ENCODE assay signal across 3 cellular contexts in genomic region chr1:202176949-202177927, GRCh38.
TF ChIP-seq lines count a peak whose summit lies in the region.

No MANE protein-coding gene starts in this region.

TF ChIP-seq in A549, 52 proteins besides CTCF, POLR2A, EP300 and RAD21:
- TF ChIP-seq ZNF302 (CRISPR knock-in tag; IDR thresholded peaks at IDR 0.05) (no peak), BHLHE40 (IDR thresholded peaks at IDR 0.05; ENCODE audit: low read depth, low read length) (no peak), CHD2 (IDR thresholded peaks at IDR 0.05; ENCODE audit: low read length, partially characterized antibody) (no peak), NFE2L2 (conservative IDR thresholded peaks at IDR 0.05; ENCODE audit: low read length) (no peak), MAX (IDR thresholded peaks at IDR 0.05) (no peak), ZFP36 (IDR thresholded peaks at IDR 0.05; ENCODE audit: borderline replicate concordance, partially characterized antibody) (no peak), MYC (IDR thresholded peaks at IDR 0.05; ENCODE audit: borderline replicate concordance, low read length) (no peak), PHF8 (IDR thresholded peaks at IDR 0.05; ENCODE audit: borderline replicate concordance, low read depth) (no peak), RARB (CRISPR knock-in tag; IDR thresholded peaks at IDR 0.05) (no peak), MAZ (IDR thresholded peaks at IDR 0.05; ENCODE audit: borderline replicate concordance, low read depth, low read length) (no peak)
- TF ChIP-seq, protein P1, sequence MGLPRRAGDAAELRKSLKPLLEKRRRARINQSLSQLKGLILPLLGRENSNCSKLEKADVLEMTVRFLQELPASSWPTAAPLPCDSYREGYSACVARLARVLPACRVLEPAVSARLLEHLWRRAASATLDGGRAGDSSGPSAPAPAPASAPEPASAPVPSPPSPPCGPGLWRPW (IDR thresholded peaks at IDR 0.05): no peak
- TF ChIP-seq, protein P2, sequence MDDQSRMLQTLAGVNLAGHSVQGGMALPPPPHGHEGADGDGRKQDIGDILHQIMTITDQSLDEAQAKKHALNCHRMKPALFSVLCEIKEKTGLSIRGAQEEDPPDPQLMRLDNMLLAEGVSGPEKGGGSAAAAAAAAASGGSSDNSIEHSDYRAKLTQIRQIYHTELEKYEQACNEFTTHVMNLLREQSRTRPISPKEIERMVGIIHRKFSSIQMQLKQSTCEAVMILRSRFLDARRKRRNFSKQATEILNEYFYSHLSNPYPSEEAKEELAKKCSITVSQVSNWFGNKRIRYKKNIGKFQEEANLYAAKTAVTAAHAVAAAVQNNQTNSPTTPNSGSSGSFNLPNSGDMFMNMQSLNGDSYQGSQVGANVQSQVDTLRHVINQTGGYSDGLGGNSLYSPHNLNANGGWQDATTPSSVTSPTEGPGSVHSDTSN (IDR thresholded peaks at IDR 0.05): no peak
- TF ChIP-seq, protein P3, sequence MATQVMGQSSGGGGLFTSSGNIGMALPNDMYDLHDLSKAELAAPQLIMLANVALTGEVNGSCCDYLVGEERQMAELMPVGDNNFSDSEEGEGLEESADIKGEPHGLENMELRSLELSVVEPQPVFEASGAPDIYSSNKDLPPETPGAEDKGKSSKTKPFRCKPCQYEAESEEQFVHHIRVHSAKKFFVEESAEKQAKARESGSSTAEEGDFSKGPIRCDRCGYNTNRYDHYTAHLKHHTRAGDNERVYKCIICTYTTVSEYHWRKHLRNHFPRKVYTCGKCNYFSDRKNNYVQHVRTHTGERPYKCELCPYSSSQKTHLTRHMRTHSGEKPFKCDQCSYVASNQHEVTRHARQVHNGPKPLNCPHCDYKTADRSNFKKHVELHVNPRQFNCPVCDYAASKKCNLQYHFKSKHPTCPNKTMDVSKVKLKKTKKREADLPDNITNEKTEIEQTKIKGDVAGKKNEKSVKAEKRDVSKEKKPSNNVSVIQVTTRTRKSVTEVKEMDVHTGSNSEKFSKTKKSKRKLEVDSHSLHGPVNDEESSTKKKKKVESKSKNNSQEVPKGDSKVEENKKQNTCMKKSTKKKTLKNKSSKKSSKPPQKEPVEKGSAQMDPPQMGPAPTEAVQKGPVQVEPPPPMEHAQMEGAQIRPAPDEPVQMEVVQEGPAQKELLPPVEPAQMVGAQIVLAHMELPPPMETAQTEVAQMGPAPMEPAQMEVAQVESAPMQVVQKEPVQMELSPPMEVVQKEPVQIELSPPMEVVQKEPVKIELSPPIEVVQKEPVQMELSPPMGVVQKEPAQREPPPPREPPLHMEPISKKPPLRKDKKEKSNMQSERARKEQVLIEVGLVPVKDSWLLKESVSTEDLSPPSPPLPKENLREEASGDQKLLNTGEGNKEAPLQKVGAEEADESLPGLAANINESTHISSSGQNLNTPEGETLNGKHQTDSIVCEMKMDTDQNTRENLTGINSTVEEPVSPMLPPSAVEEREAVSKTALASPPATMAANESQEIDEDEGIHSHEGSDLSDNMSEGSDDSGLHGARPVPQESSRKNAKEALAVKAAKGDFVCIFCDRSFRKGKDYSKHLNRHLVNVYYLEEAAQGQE (IDR thresholded peaks at IDR 0.05): no peak

TF ChIP-seq in WTC11, 78 proteins besides CTCF, POLR2A, EP300 and RAD21:
- TF ChIP-seq ZNF232 (CRISPR knock-in tag; IDR thresholded peaks at IDR 0.05): no peak
- no peak for TF ChIP-seq MAX (CRISPR knock-in tag; IDR thresholded peaks at IDR 0.05)
- no peak for TF ChIP-seq TCF7 (CRISPR knock-in tag; IDR thresholded peaks at IDR 0.05; ENCODE audit: low read depth)
- TF ChIP-seq GABPB1 (CRISPR knock-in tag; IDR thresholded peaks at IDR 0.05): no peak
- TF ChIP-seq E2F1 (CRISPR knock-in tag; IDR thresholded peaks at IDR 0.05): no peak
- TF ChIP-seq MXD4 (CRISPR knock-in tag; IDR thresholded peaks at IDR 0.05; ENCODE audit: borderline replicate concordance): no peak
- TF ChIP-seq PREB (CRISPR knock-in tag; IDR thresholded peaks at IDR 0.05; ENCODE audit: borderline replicate concordance): no peak
- no peak for TF ChIP-seq CBFB (CRISPR knock-in tag; IDR thresholded peaks at IDR 0.05; ENCODE audit: low read depth)
- no peak for TF ChIP-seq ZSCAN18 (CRISPR knock-in tag; IDR thresholded peaks at IDR 0.05)
- TF ChIP-seq ESRRA (CRISPR knock-in tag; IDR thresholded peaks at IDR 0.05; ENCODE audit: borderline replicate concordance): no peak
- TF ChIP-seq SMAD3 (CRISPR knock-in tag; IDR thresholded peaks at IDR 0.05; ENCODE audit: borderline replicate concordance): no peak
- no peak for TF ChIP-seq AR (CRISPR knock-in tag; IDR thresholded peaks at IDR 0.05)
- TF ChIP-seq TP53 (CRISPR knock-in tag; IDR thresholded peaks at IDR 0.05): no peak
- TF ChIP-seq TEAD4 (CRISPR knock-in tag; IDR thresholded peaks at IDR 0.05): no peak
- TF ChIP-seq NR1H2 (CRISPR knock-in tag; IDR thresholded peaks at IDR 0.05): no peak
- TF ChIP-seq CREB1 (CRISPR knock-in tag; IDR thresholded peaks at IDR 0.05): no peak

TF ChIP-seq in HepG2, 621 proteins besides CTCF, POLR2A, EP300 and RAD21:
- TF ChIP-seq ZNF430 (CRISPR knock-in tag; IDR thresholded peaks at IDR 0.05) (no peak), PITX1 (CRISPR knock-in tag; IDR thresholded peaks at IDR 0.05) (no peak), GZF1 (CRISPR knock-in tag; IDR thresholded peaks at IDR 0.05) (no peak), BCLAF1 (IDR thresholded peaks at IDR 0.05) (no peak), ATF7 (IDR thresholded peaks at IDR 0.05) (no peak), ATF7 (CRISPR knock-in tag; IDR thresholded peaks at IDR 0.05) (no peak), SMAD3 (CRISPR knock-in tag; IDR thresholded peaks at IDR 0.05) (no peak), ZNF589 (CRISPR knock-in tag; conservative IDR thresholded peaks at IDR 0.05) (no peak), MATR3 (CRISPR knock-in tag; IDR thresholded peaks at IDR 0.05) (no peak), E2F5 (CRISPR knock-in tag; conservative IDR thresholded peaks at IDR 0.05) (no peak)
- TF ChIP-seq, protein P4, sequence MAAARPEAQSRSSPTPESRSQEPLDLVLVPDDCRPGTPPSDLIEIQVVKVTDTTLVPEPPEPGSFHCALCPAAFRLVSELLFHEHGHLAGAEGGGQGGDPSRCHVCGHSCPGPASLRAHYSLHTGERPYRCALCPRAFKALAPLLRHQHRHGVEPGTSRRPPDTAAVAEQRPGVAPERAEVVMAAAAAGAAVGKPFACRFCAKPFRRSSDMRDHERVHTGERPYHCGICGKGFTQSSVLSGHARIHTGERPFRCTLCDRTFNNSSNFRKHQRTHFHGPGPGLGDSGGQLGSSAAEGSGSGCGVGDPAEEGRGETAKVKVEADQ (CRISPR knock-in tag; IDR thresholded peaks at IDR 0.05; ENCODE audit: borderline replicate concordance): no peak
